In the genomic region with DNA sequence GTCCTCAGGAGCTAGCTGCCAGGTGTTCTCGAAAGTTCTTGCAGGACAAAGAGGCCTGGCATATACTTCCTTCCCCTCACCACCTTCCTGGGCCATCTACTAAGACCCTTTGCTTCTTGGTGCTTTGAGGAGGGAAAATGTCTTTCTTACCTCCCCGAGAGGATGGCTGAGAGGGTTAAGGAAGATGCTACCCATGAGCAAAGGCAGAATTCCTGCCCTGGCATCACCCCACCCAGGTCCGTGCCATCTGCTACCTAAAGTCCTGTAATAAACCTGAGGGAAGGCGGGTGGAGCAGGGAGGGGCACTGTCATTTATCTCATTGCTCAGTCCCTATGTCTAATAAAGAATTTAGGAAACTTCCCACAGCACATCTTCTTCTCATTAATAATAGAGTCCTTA, we compare ENCODE assay signal across 12 cellular contexts.
"Had no signal": no experiment of that assay in that cellular context is flagged by ENCODE, and none has a peak within 500 bp of the region (broad histone marks: within the 10 kb centered on the region; RNA-seq: fewer than 3 reads in every experiment).

No MANE protein-coding gene starts in this region.

- H3K36me3 ChIP-seq: adrenal gland, cardiac muscle cell, uterus had no signal

- H3K27me3 ChIP-seq: adrenal gland, cardiac muscle cell, tibial artery, uterus had no signal

- H3K27ac ChIP-seq: adrenal gland, cardiac muscle cell, parathyroid adenoma, tibial artery, uterus had no signal

- H3K4me3 Mint-ChIP-seq: activated CD4-positive, alpha-beta memory T cell treated with anti-CD3 and anti-CD28 coated beads for 36 hours; activated CD4-positive, alpha-beta T cell treated with anti-CD3 and anti-CD28 coated beads for 36 hours; activated naive CD4-positive, alpha-beta T cell treated with anti-CD3 and anti-CD28 coated beads, Interleukin-2, amount 50 U/mL, for 24 hours; stimulated activated effector memory CD8-positive, alpha-beta T cell treated with anti-CD3 and anti-CD28 coated beads, Interleukin-12 subunit alpha, Interleukin-12 subunit beta, amount 100 ng/mL, for 72 hours; T-helper 1 cell treated with Interleukin-12 subunit alpha and Interleukin-12 subunit beta and Interleukin-4 antibody, amounts not matched to agents 30 μg/mL and 1 μg/mL, for 36 hours had no signal

- H3K36me3 Mint-ChIP-seq: activated CD4-positive, alpha-beta memory T cell treated with anti-CD3 and anti-CD28 coated beads for 36 hours had no signal

- ATAC-seq: activated CD4-positive, alpha-beta T cell treated with anti-CD3 and anti-CD28 coated beads for 36 hours; stimulated activated effector memory CD8-positive, alpha-beta T cell treated with anti-CD3 and anti-CD28 coated beads, Interleukin-12 subunit alpha, Interleukin-12 subunit beta, amount 100 ng/mL, for 72 hours had no signal

- H3K9me3 ChIP-seq: adrenal gland, tibial artery, uterus had no signal

- H3K27ac Mint-ChIP-seq: activated CD4-positive, alpha-beta memory T cell treated with anti-CD3 and anti-CD28 coated beads for 36 hours; activated CD4-positive, alpha-beta T cell treated with anti-CD3 and anti-CD28 coated beads for 36 hours; activated naive CD4-positive, alpha-beta T cell treated with anti-CD3 and anti-CD28 coated beads, Interleukin-2, amount 50 U/mL, for 24 hours; stimulated activated effector memory CD8-positive, alpha-beta T cell treated with anti-CD3 and anti-CD28 coated beads, Interleukin-12 subunit alpha, Interleukin-12 subunit beta, amount 100 ng/mL, for 72 hours; T-helper 1 cell treated with Interleukin-12 subunit alpha and Interleukin-12 subunit beta and Interleukin-4 antibody, amounts not matched to agents 30 μg/mL and 1 μg/mL, for 36 hours had no signal

- H3K4me3 ChIP-seq: adrenal gland, cardiac muscle cell, tibial artery, uterus had no signal

- H3K4me1 ChIP-seq: adrenal gland, parathyroid adenoma, uterus had no signal

- H2AFZ ChIP-seq: parathyroid adenoma had no signal

- H3K9me3 Mint-ChIP-seq: activated CD4-positive, alpha-beta memory T cell treated with anti-CD3 and anti-CD28 coated beads for 36 hours; activated naive CD4-positive, alpha-beta T cell treated with anti-CD3 and anti-CD28 coated beads, Interleukin-2, amount 50 U/mL, for 24 hours; stimulated activated effector memory CD8-positive, alpha-beta T cell treated with anti-CD3 and anti-CD28 coated beads, Interleukin-12 subunit alpha, Interleukin-12 subunit beta, amount 100 ng/mL, for 72 hours had no signal

- DNase-seq: activated CD4-positive, alpha-beta memory T cell treated with anti-CD3 and anti-CD28 coated beads for 36 hours; activated CD4-positive, alpha-beta T cell treated with anti-CD3 and anti-CD28 coated beads for 36 hours; activated effector memory CD4-positive, alpha-beta T cell treated with anti-CD3 and anti-CD28 coated beads, Interleukin-2, amount 50 U/mL, for 16 hours; activated T-cell treated with anti-CD3 and anti-CD28 coated beads, Interleukin-2, amount 50 U/mL, for 48 hours; adrenal gland; tibial artery; uterus had no signal

- H3K27me3 Mint-ChIP-seq: activated CD4-positive, alpha-beta T cell treated with anti-CD3 and anti-CD28 coated beads for 36 hours; activated naive CD4-positive, alpha-beta T cell treated with anti-CD3 and anti-CD28 coated beads, Interleukin-2, amount 50 U/mL, for 24 hours had no signal

- H3K9ac ChIP-seq: parathyroid adenoma had no signal
